Comparison of ENCODE assay signal across 1 cellular context in genomic region chr18:56001576-56001975, GRCh38.
TF ChIP-seq lines count a peak whose summit lies in the region.

No MANE protein-coding gene starts in this region.

TF ChIP-seq in WTC11, 78 proteins besides CTCF, POLR2A, EP300 and RAD21 (continued from another document):
- TF ChIP-seq, protein P1, sequence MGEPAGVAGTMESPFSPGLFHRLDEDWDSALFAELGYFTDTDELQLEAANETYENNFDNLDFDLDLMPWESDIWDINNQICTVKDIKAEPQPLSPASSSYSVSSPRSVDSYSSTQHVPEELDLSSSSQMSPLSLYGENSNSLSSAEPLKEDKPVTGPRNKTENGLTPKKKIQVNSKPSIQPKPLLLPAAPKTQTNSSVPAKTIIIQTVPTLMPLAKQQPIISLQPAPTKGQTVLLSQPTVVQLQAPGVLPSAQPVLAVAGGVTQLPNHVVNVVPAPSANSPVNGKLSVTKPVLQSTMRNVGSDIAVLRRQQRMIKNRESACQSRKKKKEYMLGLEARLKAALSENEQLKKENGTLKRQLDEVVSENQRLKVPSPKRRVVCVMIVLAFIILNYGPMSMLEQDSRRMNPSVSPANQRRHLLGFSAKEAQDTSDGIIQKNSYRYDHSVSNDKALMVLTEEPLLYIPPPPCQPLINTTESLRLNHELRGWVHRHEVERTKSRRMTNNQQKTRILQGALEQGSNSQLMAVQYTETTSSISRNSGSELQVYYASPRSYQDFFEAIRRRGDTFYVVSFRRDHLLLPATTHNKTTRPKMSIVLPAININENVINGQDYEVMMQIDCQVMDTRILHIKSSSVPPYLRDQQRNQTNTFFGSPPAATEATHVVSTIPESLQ (CRISPR knock-in tag; IDR thresholded peaks at IDR 0.05) = no peak
- TF ChIP-seq, protein P2, sequence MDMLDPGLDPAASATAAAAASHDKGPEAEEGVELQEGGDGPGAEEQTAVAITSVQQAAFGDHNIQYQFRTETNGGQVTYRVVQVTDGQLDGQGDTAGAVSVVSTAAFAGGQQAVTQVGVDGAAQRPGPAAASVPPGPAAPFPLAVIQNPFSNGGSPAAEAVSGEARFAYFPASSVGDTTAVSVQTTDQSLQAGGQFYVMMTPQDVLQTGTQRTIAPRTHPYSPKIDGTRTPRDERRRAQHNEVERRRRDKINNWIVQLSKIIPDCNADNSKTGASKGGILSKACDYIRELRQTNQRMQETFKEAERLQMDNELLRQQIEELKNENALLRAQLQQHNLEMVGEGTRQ (CRISPR knock-in tag; IDR thresholded peaks at IDR 0.05) = no peak
- TF ChIP-seq ZNF219 (CRISPR knock-in tag; IDR thresholded peaks at IDR 0.05; ENCODE audit: borderline replicate concordance) = no peak
- TF ChIP-seq TCF7 (CRISPR knock-in tag; IDR thresholded peaks at IDR 0.05; ENCODE audit: low read depth) = no peak
